Comparison of ENCODE assay signal across 9 cellular contexts in genomic region chr3:81242871-81243270, GRCh38.
A peak's percentile ranks its signal among the peaks of the same experiment; 100 is the strongest.
DNase-seq lines count a peak whose midpoint lies in the region; ATAC-seq and TF ChIP-seq lines count a peak whose summit lies in the region.
"Had no signal": no experiment of that assay in that cellular context is flagged by ENCODE, and none has a peak within 500 bp of the region (broad histone marks: within the 10 kb centered on the region; RNA-seq: fewer than 3 reads in every experiment).

No MANE protein-coding gene starts in this region.

- no peaks in the 10 kb centered on the region for H3K9me3 Mint-ChIP-seq in brain
- peaks cover 5 to 7% of the 10 kb centered on the region in 2 donors for H3K9me3 Mint-ChIP-seq in activated naive CD4-positive, alpha-beta T cell treated with anti-CD3 and anti-CD28 coated beads, Interleukin-2, amount 50 U/mL, for 72 hours

- H3K79me2 ChIP-seq in Karpas-422 (ENCODE audit: low read length), result no peaks in the 10 kb centered on the region

- H3K4me2 ChIP-seq in Karpas-422 (ENCODE audit: low read depth, low read length, poor library complexity, severe bottlenecking), result no peak overlapping the region

- H3K4me1 Mint-ChIP-seq in brain, result peaks cover 30% of the 10 kb centered on the region

- H3K4me3 Mint-ChIP-seq in brain, result no peak overlapping the region

- peak; percentile 40 to 71 for TF ChIP-seq CTCF in brain (conservative IDR thresholded peaks at IDR 0.05)

- ATAC-seq in GM18870 (IDR thresholded peaks at IDR 0.05; ENCODE audit: unreplicated experiment), result peak; percentile 73
- ATAC-seq in activated naive CD4-positive, alpha-beta T cell treated with anti-CD3 and anti-CD28 coated beads, Interleukin-2, amount 50 U/mL, for 72 hours, result no peak

- DNase-seq in Karpas-422 (peak; percentile 67), putamen (ENCODE audit: low spot score) (peak; percentile 11), cerebellar nuclear complex (lab: John Stamatoyannopoulos, UW) (no peak), activated gamma-delta T cell treated with Interleukin-2 at 50 U/mL for 16 hours (no peak)
- DNase-seq in activated naive CD4-positive, alpha-beta T cell treated with anti-CD3 and anti-CD28 coated beads, Interleukin-2, amount 50 U/mL, for 72 hours (ENCODE audit: low spot score in 2 of 2), result no peak
- DNase-seq: activated naive CD4-positive, alpha-beta T cell treated with anti-CD3 and anti-CD28 coated beads, Interleukin-2, amount 50 U/mL, for 16 hours; pancreas had no signal

- H3K27ac ChIP-seq in Karpas-422 (ENCODE audit: low read length), result no peak overlapping the region
- H3K27ac ChIP-seq: pancreas had no signal

- no peaks in the 10 kb centered on the region for H3K9me2 ChIP-seq in Karpas-422 (replicated peaks; ENCODE audit: insufficient read depth, low read length)

- no peaks in the 10 kb centered on the region for H3K27me3 ChIP-seq in Karpas-422 (ENCODE audit: low read length)
- H3K27me3 ChIP-seq: pancreas had no signal

- H3K27ac Mint-ChIP-seq in brain, result peak overlapping the region in 1 of 5 experiments; percentile 55
- no peak overlapping the region for H3K27ac Mint-ChIP-seq in activated naive CD4-positive, alpha-beta T cell treated with anti-CD3 and anti-CD28 coated beads, Interleukin-2, amount 50 U/mL, for 72 hours

- no peaks in the 10 kb centered on the region for H4K20me1 ChIP-seq in Karpas-422 (ENCODE audit: insufficient read depth, low read depth, low read length)

- H3K27me3 Mint-ChIP-seq in brain, result no peaks in the 10 kb centered on the region

- H3K4me3 ChIP-seq in Karpas-422 (ENCODE audit: low read length), result no peak overlapping the region
- H3K4me3 ChIP-seq: pancreas had no signal

- no peaks in the 10 kb centered on the region for H3K36me3 Mint-ChIP-seq in brain
- H3K36me3 Mint-ChIP-seq in activated naive CD4-positive, alpha-beta T cell treated with anti-CD3 and anti-CD28 coated beads, Interleukin-2, amount 50 U/mL, for 72 hours, result no peaks in the 10 kb centered on the region

- H2AFZ ChIP-seq in Karpas-422 (ENCODE audit: low read length), result no peak overlapping the region

- H3K9ac ChIP-seq in Karpas-422 (ENCODE audit: low read length), result no peak overlapping the region

- H3K9me3 ChIP-seq in Karpas-422 (ENCODE audit: low read length), result no peaks in the 10 kb centered on the region
- H3K9me3 ChIP-seq: pancreas had no signal

- no peaks in the 10 kb centered on the region for H3K4me1 ChIP-seq in Karpas-422 (ENCODE audit: low read length)
- H3K4me1 ChIP-seq: pancreas had no signal

- H3K36me3 ChIP-seq in Karpas-422 (ENCODE audit: insufficient read depth, low read length), result no peaks in the 10 kb centered on the region
- H3K36me3 ChIP-seq: pancreas had no signal

Comparison
In these comparisons a context has a peak if more than half of its experiments do, and no peak if none do; other contexts are left out.
1. DNase-seq: peak in Karpas-422 (single experiment) and putamen (single experiment); none in activated naive CD4-positive, alpha-beta T cell treated with anti-CD3 and anti-CD28 coated beads, Interleukin-2, amount 50 U/mL, for 72 hours (0 of 2), cerebellar nuclear complex (0 of 2) and activated gamma-delta T cell treated with Interleukin-2 at 50 U/mL for 16 hours (single experiment).